In the genomic region with DNA sequence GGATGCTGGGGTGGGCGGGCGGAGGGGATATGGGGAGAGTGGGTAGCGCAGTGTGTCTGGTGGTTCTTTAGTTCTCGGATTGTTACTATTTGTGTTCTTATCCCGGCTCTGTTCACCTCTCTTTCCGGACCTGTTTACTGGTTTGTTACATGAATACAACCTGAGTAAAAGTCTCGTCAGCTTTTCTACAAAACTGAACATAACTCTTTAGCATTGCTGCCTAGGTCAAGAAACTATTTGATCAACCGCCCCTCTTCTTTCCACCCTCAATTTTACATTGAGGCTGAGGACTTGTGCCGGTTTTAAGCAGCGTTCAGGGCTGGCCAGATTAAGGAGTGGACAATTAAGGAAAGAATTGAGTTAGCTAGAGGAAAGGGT, we compare ENCODE assay signal across 9 cellular contexts. TPM values are rescaled to one million over a fixed set of nuclear protein-coding genes. Genes with fewer than 3 reads are reported as not detected.
DNase-seq lines count a peak whose midpoint lies in the region; ATAC-seq and TF ChIP-seq lines count a peak whose summit lies in the region.
"Had no signal": no experiment of that assay in that cellular context is flagged by ENCODE, and none has a peak within 500 bp of the region (broad histone marks: within the 10 kb centered on the region; RNA-seq: fewer than 3 reads in every experiment).

No MANE protein-coding gene starts in this region.

- H3K27ac ChIP-seq in CD8-positive, alpha-beta T cell (ENCODE audit: low read depth, low read length): peak overlapping the region; percentile 90
- peak overlapping the region; percentile 79 to 90 (median 83) for H3K27ac ChIP-seq in Peyer's patch
- H3K27ac ChIP-seq in rectal smooth muscle tissue (ENCODE audit: low read depth, low read length): peak overlapping the region; percentile 57

- H3K4me3 ChIP-seq in CD8-positive, alpha-beta T cell (ENCODE audit: low read depth, low read length): peak overlapping the region; percentile 93
- H3K4me3 ChIP-seq in Peyer's patch (peak overlapping the region; percentile 73 to 97 (median 84)), fibroblast of the aortic adventitia (ENCODE audit: low read depth, low read length) (peak overlapping the region; percentile 100), rectal smooth muscle tissue (ENCODE audit: low read length) (peak overlapping the region; percentile 87)

- peaks cover 18% of the 10 kb centered on the region for H3K4me1 ChIP-seq in CD8-positive, alpha-beta T cell (ENCODE audit: insufficient read depth, low read length)
- H3K4me1 ChIP-seq in Peyer's patch: peaks cover 0 to 14% (median 6%) of the 10 kb centered on the region in 4 donors
- H3K4me1 ChIP-seq in rectal smooth muscle tissue (ENCODE audit: control insufficient read depth, insufficient read depth, low read length): peaks cover 6% of the 10 kb centered on the region

- peaks cover 16% of the 10 kb centered on the region for H3K36me3 Mint-ChIP-seq in CD8-positive, alpha-beta T cell

- H3K9me3 ChIP-seq in CD8-positive, alpha-beta T cell (ENCODE audit: low read length): no peaks in the 10 kb centered on the region
- H3K9me3 ChIP-seq in Peyer's patch: no peaks in the 10 kb centered on the region

- ATAC-seq in CD8-positive, alpha-beta T cell: no peak
- no peak for ATAC-seq in HG03108 (IDR thresholded peaks at IDR 0.05; ENCODE audit: unreplicated experiment)
- ATAC-seq in activated CD4-positive, CD25-positive, alpha-beta regulatory T cell treated with anti-CD3 and anti-CD28 coated beads, Interleukin-2, amount 50 U/mL, for 24 hours: no peak

- H3K4me1 Mint-ChIP-seq in CD8-positive, alpha-beta T cell (ENCODE audit: low read depth): peaks cover 23% of the 10 kb centered on the region

- no peak overlapping the region for H3K27ac Mint-ChIP-seq in CD8-positive, alpha-beta T cell

- H3K4me3 Mint-ChIP-seq in CD8-positive, alpha-beta T cell: no peak overlapping the region
- H3K4me3 Mint-ChIP-seq: brain had no signal

- peaks cover 17% of the 10 kb centered on the region for H3K36me3 ChIP-seq in CD8-positive, alpha-beta T cell (ENCODE audit: insufficient read depth, low read length)
- peaks cover 0 to 29% (median 0%) of the 10 kb centered on the region in 3 donors for H3K36me3 ChIP-seq in Peyer's patch
- peaks cover 19% of the 10 kb centered on the region for H3K36me3 ChIP-seq in rectal smooth muscle tissue (ENCODE audit: control insufficient read depth, insufficient read depth, low read length)

- POLR2A ChIA-PET in CD8-positive, alpha-beta T cell (lab: Charles Lee): no interaction called here

- no peak for TF ChIP-seq POLR2A in Peyer's patch (IDR thresholded peaks at IDR 0.05)

- peaks cover 7% of the 10 kb centered on the region for H3K27me3 Mint-ChIP-seq in CD8-positive, alpha-beta T cell (ENCODE audit: low read depth)

- CTCF ChIA-PET in CD8-positive, alpha-beta T cell (lab: Charles Lee): no interaction called here

- no peak for DNase-seq in CD8-positive, alpha-beta T cell
- DNase-seq in Peyer's patch (no peak), fibroblast of the aortic adventitia (ENCODE audit: low read depth) (no peak), NCI-H2171 (lab: John Stamatoyannopoulos, UW) (no peak), COR-L47 (lab: John Stamatoyannopoulos, UW) (no peak)

- no peaks in the 10 kb centered on the region for H3K27me3 ChIP-seq in CD8-positive, alpha-beta T cell (ENCODE audit: insufficient read depth, low read length)
- H3K27me3 ChIP-seq in Peyer's patch (no peaks in the 10 kb centered on the region), rectal smooth muscle tissue (ENCODE audit: control insufficient read depth, insufficient read depth, low read length) (peaks cover 2% of the 10 kb centered on the region)

- intact Hi-C loops in CD8-positive, alpha-beta T cell (cut with DNase I, micrococcal nuclease): loop anchor here (2.0 to 10.0 kb wide), 6 partner anchors 45 to 1293 kb away; a partner anchor contains a TSS

- no peak for TF ChIP-seq CTCF in CD8-positive, alpha-beta T cell (IDR thresholded peaks at IDR 0.05)
- TF ChIP-seq CTCF in Peyer's patch (IDR thresholded peaks at IDR 0.05) (no peak), fibroblast of the aortic adventitia (IDR thresholded peaks at IDR 0.05; ENCODE audit: insufficient read depth, low read length) (no peak)

- peak overlapping the region; percentile 50 for H3K9ac ChIP-seq in rectal smooth muscle tissue (ENCODE audit: low read length)

- H3K9me3 Mint-ChIP-seq in CD8-positive, alpha-beta T cell: no peaks in the 10 kb centered on the region
- H3K9me3 Mint-ChIP-seq: brain had no signal

RNA-seq across cellular contexts. Expression of a gene that starts 0.6 kb away (rescaled TPM):
- 10 to 100 TPM; 42.5 to 44.2 TPM for total RNA-seq in CD8-positive, alpha-beta T cell
- total RNA-seq in Peyer's patch (10 to 100 TPM; 11.5 to 16.1 (median 11.8) TPM), fibroblast of the aortic adventitia (ENCODE audit: low replicate concordance) (4.1 and 10.0 TPM in 2 replicates)

RNA-seq across cellular contexts. Expression of a gene that starts 59.2 kb away (rescaled TPM):
- total RNA-seq in CD8-positive, alpha-beta T cell: 10 to 100 TPM; 24.8 to 33.7 TPM
- total RNA-seq in Peyer's patch (10 to 100 TPM; 46.1 to 74.3 (median 57.6) TPM), fibroblast of the aortic adventitia (ENCODE audit: low replicate concordance) (32.7 and 50.3 TPM in 2 replicates)
